27 cellular contexts compared by ENCODE assay signal in the genomic region with DNA sequence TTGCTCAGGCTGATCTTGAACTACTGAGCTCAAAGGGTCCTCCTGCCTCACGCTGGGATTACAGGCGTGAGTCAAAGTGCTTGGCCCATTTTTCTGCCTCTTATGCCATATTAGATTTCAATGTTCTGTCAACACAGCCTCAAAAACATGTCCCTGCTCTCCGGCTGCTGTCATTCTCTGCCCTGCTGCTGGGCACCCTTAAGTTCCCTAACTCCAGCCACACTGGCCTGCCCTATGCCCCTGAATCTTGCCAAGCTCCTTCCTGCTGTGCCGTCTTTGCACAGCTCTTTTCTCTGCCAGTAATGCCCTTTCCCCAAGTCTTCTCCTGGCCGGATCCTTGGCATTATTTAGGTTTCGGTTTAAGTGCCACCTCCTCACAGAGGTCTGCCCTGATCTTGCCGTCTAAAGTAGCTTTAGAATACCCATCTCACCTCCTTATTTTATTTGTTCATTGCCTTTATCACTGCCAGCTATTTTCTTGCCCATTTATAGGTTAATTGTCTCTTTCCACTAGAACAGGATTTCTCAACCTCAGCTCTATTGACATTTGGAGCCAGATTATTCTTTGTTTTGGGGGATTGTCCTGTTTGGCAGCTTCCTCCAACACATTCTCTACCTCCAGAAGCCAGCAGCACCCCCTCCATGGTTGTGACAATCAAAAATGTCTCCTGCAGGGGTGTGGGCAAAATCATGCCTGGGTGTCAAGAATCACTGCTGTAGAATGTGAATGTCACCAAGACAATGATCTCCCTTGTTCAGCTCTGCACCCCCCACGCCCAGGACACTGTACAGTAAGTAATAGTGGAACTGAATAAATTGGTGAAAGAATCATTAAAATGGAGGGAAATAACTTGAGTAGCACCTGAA.
"Had no signal": no experiment of that assay in that cellular context is flagged by ENCODE, and none has a peak within 500 bp of the region (broad histone marks: within the 10 kb centered on the region; RNA-seq: fewer than 3 reads in every experiment).

No MANE protein-coding gene starts in this region.

- H3K27ac ChIP-seq: ascending aorta, brain microvascular endothelial cell, gastrocnemius medialis, hepatocyte, neutrophil, ovary, thyroid gland, WERI-Rb-1 had no signal

- H3K9me3 Mint-ChIP-seq: activated CD4-positive, alpha-beta memory T cell treated with anti-CD3 and anti-CD28 coated beads for 36 hours; activated CD4-positive, alpha-beta T cell treated with anti-CD3 and anti-CD28 coated beads, Interleukin-2, amount 10 ng/mL, durations not matched to agents 24 days and 14 days; activated naive CD4-positive, alpha-beta T cell treated with anti-CD3 and anti-CD28 coated beads, Interleukin-2, amount 10 ng/mL, durations not matched to agents 7 days and 5 days; activated naive CD8-positive, alpha-beta T cell treated with anti-CD3 and anti-CD28 coated beads, Interleukin-2, amount 10 ng/mL, durations not matched to agents 7 days and 5 days; activated T-helper 1 cell treated with anti-CD3 and anti-CD28 coated beads, Interleukin-12 subunit alpha, Interleukin-12 subunit beta, Interleukin-2, Interleukin-4 antibody, amounts not matched to agents 30 ng/mL and 10 ng/mL and 1 ng/mL, durations not matched to agents 14 hours and 24 hours and 36 hours; effector memory CD8-positive, alpha-beta T cell; natural killer cell treated with Interleukin-12 subunit alpha and Interleukin-12 subunit beta and Interleukin-15 and Interleukin-18, amount 100 ng/mL, for 72 hours had no signal

- H3K4me3 Mint-ChIP-seq: activated CD4-positive, alpha-beta memory T cell treated with anti-CD3 and anti-CD28 coated beads for 36 hours; activated CD4-positive, alpha-beta T cell treated with anti-CD3 and anti-CD28 coated beads, Interleukin-2, amount 10 ng/mL, durations not matched to agents 24 days and 14 days; activated naive CD4-positive, alpha-beta T cell treated with anti-CD3 and anti-CD28 coated beads, Interleukin-2, amount 10 ng/mL, durations not matched to agents 7 days and 5 days; activated naive CD8-positive, alpha-beta T cell treated with anti-CD3 and anti-CD28 coated beads, Interleukin-2, amount 10 ng/mL, durations not matched to agents 7 days and 5 days; activated T-helper 1 cell treated with anti-CD3 and anti-CD28 coated beads, Interleukin-12 subunit alpha, Interleukin-12 subunit beta, Interleukin-2, Interleukin-4 antibody, amounts not matched to agents 30 ng/mL and 10 ng/mL and 1 ng/mL, durations not matched to agents 14 hours and 24 hours and 36 hours; effector memory CD8-positive, alpha-beta T cell; natural killer cell treated with Interleukin-12 subunit alpha and Interleukin-12 subunit beta and Interleukin-15 and Interleukin-18, amount 100 ng/mL, for 72 hours had no signal

- H3K27me3 Mint-ChIP-seq: activated naive CD8-positive, alpha-beta T cell treated with anti-CD3 and anti-CD28 coated beads, Interleukin-2, amount 10 ng/mL, durations not matched to agents 7 days and 5 days had no signal

- DNase-seq: activated CD4-positive, alpha-beta memory T cell treated with anti-CD3 and anti-CD28 coated beads for 36 hours; activated CD4-positive, alpha-beta T cell treated with anti-CD3 and anti-CD28 coated beads, Interleukin-2, amount 10 ng/mL, durations not matched to agents 24 days and 14 days; activated CD4-positive, CD25-positive, alpha-beta regulatory T cell treated with anti-CD3 and anti-CD28 coated beads, Interleukin-2, amount 50 U/mL, for 72 hours; activated CD8-positive, alpha-beta memory T cell treated with anti-CD3 and anti-CD28 coated beads, Interleukin-2, amount 50 U/mL, for 4 hours; activated gamma-delta T cell; activated naive CD4-positive, alpha-beta T cell treated with anti-CD3 and anti-CD28 coated beads, Interleukin-2, amount 10 ng/mL, durations not matched to agents 7 days and 5 days; activated naive CD8-positive, alpha-beta T cell treated with anti-CD3 and anti-CD28 coated beads, Interleukin-2, amount 10 ng/mL, durations not matched to agents 7 days and 5 days; activated T-cell treated with anti-CD3 and anti-CD28 coated beads, Interleukin-2, amount 50 U/mL, for 1 hour; brain microvascular endothelial cell; cortex of kidney; effector memory CD8-positive, alpha-beta T cell; erythroblast; gastrocnemius medialis; islet precursor cell; left cardiac atrium; mesenchymal stem cell; ovary; right cardiac atrium; stimulated activated CD4-positive, alpha-beta T cell treated with anti-CD3 and anti-CD28 coated beads, Interleukin-4, amount 100 ng/mL, for 1 hour; stimulated activated naive CD8-positive, alpha-beta T cell treated with anti-CD3 and anti-CD28 coated beads, Interleukin-15, Interleukin-2, amounts not matched to agents 100 U/mL and 50 U/mL, for 24 hours; thyroid gland had no signal

- H3K27ac Mint-ChIP-seq: activated CD4-positive, alpha-beta memory T cell treated with anti-CD3 and anti-CD28 coated beads for 36 hours; activated CD4-positive, alpha-beta T cell treated with anti-CD3 and anti-CD28 coated beads, Interleukin-2, amount 10 ng/mL, durations not matched to agents 24 days and 14 days; activated naive CD4-positive, alpha-beta T cell treated with anti-CD3 and anti-CD28 coated beads, Interleukin-2, amount 10 ng/mL, durations not matched to agents 7 days and 5 days; activated naive CD8-positive, alpha-beta T cell treated with anti-CD3 and anti-CD28 coated beads, Interleukin-2, amount 10 ng/mL, durations not matched to agents 7 days and 5 days; activated T-helper 1 cell treated with anti-CD3 and anti-CD28 coated beads, Interleukin-12 subunit alpha, Interleukin-12 subunit beta, Interleukin-2, Interleukin-4 antibody, amounts not matched to agents 30 ng/mL and 10 ng/mL and 1 ng/mL, durations not matched to agents 14 hours and 24 hours and 36 hours; effector memory CD8-positive, alpha-beta T cell; natural killer cell treated with Interleukin-12 subunit alpha and Interleukin-12 subunit beta and Interleukin-15 and Interleukin-18, amount 100 ng/mL, for 72 hours had no signal

- ATAC-seq: effector memory CD8-positive, alpha-beta T cell; gastrocnemius medialis; natural killer cell treated with Interleukin-12 subunit alpha and Interleukin-12 subunit beta and Interleukin-15 and Interleukin-18, amount 100 ng/mL, for 72 hours; right cardiac atrium; stimulated activated naive CD8-positive, alpha-beta T cell treated with anti-CD3 and anti-CD28 coated beads, Interleukin-15, Interleukin-2, amounts not matched to agents 100 U/mL and 50 U/mL, for 24 hours had no signal

- H3K4me1 Mint-ChIP-seq: activated CD4-positive, alpha-beta T cell treated with anti-CD3 and anti-CD28 coated beads, Interleukin-2, amount 10 ng/mL, durations not matched to agents 24 days and 14 days; activated naive CD4-positive, alpha-beta T cell treated with anti-CD3 and anti-CD28 coated beads, Interleukin-2, amount 10 ng/mL, durations not matched to agents 7 days and 5 days; activated naive CD8-positive, alpha-beta T cell treated with anti-CD3 and anti-CD28 coated beads, Interleukin-2, amount 10 ng/mL, durations not matched to agents 7 days and 5 days had no signal

- H3K79me2 ChIP-seq: hepatocyte had no signal

- H3K36me3 ChIP-seq: ascending aorta, brain microvascular endothelial cell, gastrocnemius medialis, neutrophil, ovary, thyroid gland, WERI-Rb-1 had no signal

- H3K4me1 ChIP-seq: ascending aorta, gastrocnemius medialis, thyroid gland had no signal

- H3K36me3 Mint-ChIP-seq: activated CD4-positive, alpha-beta memory T cell treated with anti-CD3 and anti-CD28 coated beads for 36 hours; activated naive CD4-positive, alpha-beta T cell treated with anti-CD3 and anti-CD28 coated beads, Interleukin-2, amount 10 ng/mL, durations not matched to agents 7 days and 5 days; activated naive CD8-positive, alpha-beta T cell treated with anti-CD3 and anti-CD28 coated beads, Interleukin-2, amount 10 ng/mL, durations not matched to agents 7 days and 5 days; natural killer cell treated with Interleukin-12 subunit alpha and Interleukin-12 subunit beta and Interleukin-15 and Interleukin-18, amount 100 ng/mL, for 72 hours had no signal

- H3K27me3 ChIP-seq: ascending aorta, brain microvascular endothelial cell, ovary, thyroid gland had no signal

- H3K4me3 ChIP-seq: ascending aorta, gastrocnemius medialis, hepatocyte, ovary, thyroid gland had no signal

- H3K9me3 ChIP-seq: ascending aorta, gastrocnemius medialis, neutrophil, ovary, thyroid gland had no signal
